13 cellular contexts compared by ENCODE assay signal in genomic region chr19:56071151-56071550, GRCh38. TPM values are rescaled to one million over a fixed set of nuclear protein-coding genes. Genes with fewer than 3 reads are reported as not detected.
DNase-seq lines count a peak whose midpoint lies in the region; ATAC-seq, FAIRE-seq and TF ChIP-seq lines count a peak whose summit lies in the region.
"Had no signal": no experiment of that assay in that cellular context is flagged by ENCODE, and none has a peak within 500 bp of the region (broad histone marks: within the 10 kb centered on the region; RNA-seq: fewer than 3 reads in every experiment).

No MANE protein-coding gene starts in this region.

- peaks cover 0 to 7% (median 6%) of the 10 kb centered on the region in 3 donors for H3K4me1 ChIP-seq in esophagus squamous epithelium

- ATAC-seq in GM21447 (IDR thresholded peaks at IDR 0.05; ENCODE audit: unreplicated experiment), result no peak
- no peak for ATAC-seq in activated T-helper 17 cell treated with anti-CD3 and anti-CD28 coated beads, Interleukin-2, amount 50 U/mL, for 72 hours (replicated peaks)

- peaks cover 4% of the 10 kb centered on the region for H3K27me3 Mint-ChIP-seq in activated T-helper 17 cell treated with anti-CD3 and anti-CD28 coated beads, Interleukin-2, amount 50 U/mL, for 72 hours

- no peaks in the 10 kb centered on the region for H3K4me1 Mint-ChIP-seq in activated T-helper 17 cell treated with anti-CD3 and anti-CD28 coated beads, Interleukin-2, amount 50 U/mL, for 72 hours

- H3K4me3 ChIP-seq in GM06990 (replicated peaks; ENCODE audit: low read depth, low read length) (no peak overlapping the region), esophagus squamous epithelium (no peak overlapping the region)
- H3K4me3 ChIP-seq: esophagus muscularis mucosa, lung, Peyer's patch had no signal

- H3K36me3 ChIP-seq in GM06990 (ENCODE audit: control insufficient read depth, insufficient read depth, low read length) (no peaks in the 10 kb centered on the region), esophagus squamous epithelium (no peaks in the 10 kb centered on the region)
- H3K36me3 ChIP-seq: esophagus muscularis mucosa, Peyer's patch had no signal

- H3K36me3 Mint-ChIP-seq in activated T-helper 17 cell treated with anti-CD3 and anti-CD28 coated beads, Interleukin-2, amount 50 U/mL, for 72 hours (ENCODE audit: low read depth), result no peaks in the 10 kb centered on the region
- H3K36me3 Mint-ChIP-seq: CD4-positive, CD25-positive, alpha-beta regulatory T cell had no signal

- H3K9me3 Mint-ChIP-seq in activated T-helper 17 cell treated with anti-CD3 and anti-CD28 coated beads, Interleukin-2, amount 50 U/mL, for 72 hours, result no peaks in the 10 kb centered on the region

- H3K4me3 Mint-ChIP-seq in activated T-helper 17 cell treated with anti-CD3 and anti-CD28 coated beads, Interleukin-2, amount 50 U/mL, for 72 hours, result no peak overlapping the region

- DNase-seq in GM06990 (ENCODE audit: extremely low read depth, insufficient read length) (no peak), NCI-H526 treated with DMSO at 0.1 percent for 48 hours (lab: John Stamatoyannopoulos, UW) (peak; percentile 19), dermis blood vessel endothelial cell (peak; percentile 23), frontal cortex (ENCODE audit: low spot score in 2 of 2) (no peak), esophagus squamous epithelium (lab: John Stamatoyannopoulos, UW) (no peak)
- DNase-seq: activated CD4-positive, alpha-beta T cell treated with anti-CD3 and anti-CD28 coated beads, Interleukin-2, amount 50 U/mL, for 48 hours; CD4-positive, CD25-positive, alpha-beta regulatory T cell; Peyer's patch had no signal

- no peak for FAIRE-seq in frontal cortex (lab: Jason Lieb, UNC)

- no peaks in the 10 kb centered on the region for H3K9me3 ChIP-seq in esophagus squamous epithelium
- H3K9me3 ChIP-seq: esophagus muscularis mucosa, Peyer's patch had no signal

- H3K27ac Mint-ChIP-seq in activated T-helper 17 cell treated with anti-CD3 and anti-CD28 coated beads, Interleukin-2, amount 50 U/mL, for 72 hours, result no peak overlapping the region
- H3K27ac Mint-ChIP-seq: CD4-positive, CD25-positive, alpha-beta regulatory T cell had no signal

- WGBS in esophagus squamous epithelium, 2 donors, result 61 to 69% methylated on average over 4 of the region's 4 CpGs

- H3K27me3 ChIP-seq in GM06990 (replicated peaks; ENCODE audit: control insufficient read depth, insufficient read depth, low read length), result no peaks in the 10 kb centered on the region
- H3K27me3 ChIP-seq in esophagus squamous epithelium, result peaks cover 0 to 12% (median 0%) of the 10 kb centered on the region in 4 donors
- H3K27me3 ChIP-seq: Peyer's patch had no signal

- TF ChIP-seq POLR2A in esophagus squamous epithelium (IDR thresholded peaks at IDR 0.05), result no peak

- intact Hi-C loops in esophagus squamous epithelium (cut with DNase I), result loop anchor here (10.0 kb wide), 1 partner anchor 264 kb away; no protein-coding TSS in a partner anchor

- TF ChIP-seq CTCF in 22Rv1 (IDR thresholded peaks at IDR 0.05) (peak; percentile 42), GM06990 (IDR thresholded peaks at IDR 0.05; ENCODE audit: insufficient read depth, low read length, poor library complexity, severe bottlenecking) (peak; percentile 63), esophagus squamous epithelium (IDR thresholded peaks at IDR 0.05) (peak in 1 of 6 experiments; percentile 8)

- H3K27ac ChIP-seq in 22Rv1 (no peak overlapping the region), esophagus squamous epithelium (no peak overlapping the region)
- H3K27ac ChIP-seq: esophagus muscularis mucosa, Peyer's patch had no signal

RNA-seq across cellular contexts. Expression of gene ZNF787, which starts 49.9 kb away (rescaled TPM):
- total RNA-seq in dermis blood vessel endothelial cell, result 30.0 and 41.2 TPM in 2 replicates
- 15.1 TPM for total RNA-seq in frontal cortex
- total RNA-seq in esophagus squamous epithelium, result 10 to 100 TPM in 3 of 4 donors, 1 to 10 TPM in 1; 9.9 to 21.3 (median 13.1) TPM
- 10 to 100 TPM; 27.8 to 33.2 TPM for total RNA-seq in activated T-helper 17 cell treated with anti-CD3 and anti-CD28 coated beads, Interleukin-2, amount 50 U/mL, for 72 hours

Comparison
In these comparisons a context has a peak if more than half of its experiments do, and no peak if none do; other contexts are left out.
1. DNase-seq: peak in NCI-H526 treated with DMSO at 0.1 percent for 48 hours (single experiment) and dermis blood vessel endothelial cell (single experiment); none in GM06990 (single experiment), frontal cortex (0 of 2) and esophagus squamous epithelium (single experiment).